13 cellular contexts compared by ENCODE assay signal in genomic region chr11:68413591-68413999, GRCh38. TPM values are rescaled to one million over a fixed set of nuclear protein-coding genes. Genes with fewer than 3 reads are reported as not detected.
DNase-seq lines count a peak whose midpoint lies in the region; ATAC-seq and TF ChIP-seq lines count a peak whose summit lies in the region.
"Had no signal": no experiment of that assay in that cellular context is flagged by ENCODE, and none has a peak within 500 bp of the region (broad histone marks: within the 10 kb centered on the region; RNA-seq: fewer than 3 reads in every experiment).

No MANE protein-coding gene starts in this region.

- H3K4me2 ChIP-seq in OCI-LY3 (ENCODE audit: low read length), result peak overlapping the region; percentile 52

- H3K27ac ChIP-seq in OCI-LY3 (ENCODE audit: low read length) (peak overlapping the region; percentile 79), body of pancreas (peak overlapping the region in 1 of 4 donors; percentile 28), right lobe of liver (peak overlapping the region in 1 of 3 donors; percentile 70)

- no peaks in the 10 kb centered on the region for H3K27me3 Mint-ChIP-seq in stimulated activated memory B cell treated with anti-CD40 and anti-IgM and Interleukin-4, amounts not matched to agents 10 μg/mL and 1 μg/mL and 100 μg/mL, for 72 hours
- H3K27me3 Mint-ChIP-seq: IgD-negative memory B cell had no signal

- no peak for TF ChIP-seq CTCF in OCI-LY3 (IDR thresholded peaks at IDR 0.05; ENCODE audit: low read depth, low read length)
- TF ChIP-seq CTCF in body of pancreas (IDR thresholded peaks at IDR 0.05), result no peak
- TF ChIP-seq CTCF in right lobe of liver (IDR thresholded peaks at IDR 0.05), result no peak

- H3K9me3 Mint-ChIP-seq in stimulated activated memory B cell treated with anti-CD40 and anti-IgM and Interleukin-4, amounts not matched to agents 10 μg/mL and 1 μg/mL and 100 μg/mL, for 72 hours, result no peaks in the 10 kb centered on the region
- H3K9me3 Mint-ChIP-seq: IgD-negative memory B cell had no signal

- DNase-seq in body of pancreas, result no peak
- DNase-seq in right lobe of liver, result peak in 2 of 3 donors; percentile 81 to 82
- no peak for DNase-seq in mesenteric fat pad (ENCODE audit: low spot score)
- DNase-seq in activated gamma-delta T cell (lab: John Stamatoyannopoulos, UW), result no peak
- no peak for DNase-seq in SHP77 treated with DMSO at 0.1 percent for 48 hours (lab: John Stamatoyannopoulos, UW)
- DNase-seq: C1 segment of cervical spinal cord, MV-4-11, NCI-H510A had no signal

- H3K79me2 ChIP-seq in OCI-LY3 (ENCODE audit: low read length), result peaks cover 4% of the 10 kb centered on the region; the same call in 1 of the 2 replicates

- no peak overlapping the region for H2AFZ ChIP-seq in OCI-LY3 (ENCODE audit: low read depth, low read length)

- TF ChIP-seq POLR2A in body of pancreas (IDR thresholded peaks at IDR 0.05), result no peak
- TF ChIP-seq POLR2A in right lobe of liver (IDR thresholded peaks at IDR 0.05), result no peak

- no peak overlapping the region for H3K4me3 Mint-ChIP-seq in stimulated activated memory B cell treated with anti-CD40 and anti-IgM and Interleukin-4, amounts not matched to agents 10 μg/mL and 1 μg/mL and 100 μg/mL, for 72 hours
- H3K4me3 Mint-ChIP-seq: IgD-negative memory B cell had no signal

- H3K4me1 ChIP-seq in OCI-LY3 (ENCODE audit: low read length) (peaks cover 57% of the 10 kb centered on the region), body of pancreas (no peaks in the 10 kb centered on the region), right lobe of liver (peaks cover 0 to 27% (median 4%) of the 10 kb centered on the region in 4 donors)
- H3K4me1 ChIP-seq: HAP-1 had no signal

- no peaks in the 10 kb centered on the region for H3K9me3 ChIP-seq in OCI-LY3 (ENCODE audit: insufficient read depth, low read length)
- no peaks in the 10 kb centered on the region for H3K9me3 ChIP-seq in body of pancreas
- H3K9me3 ChIP-seq in right lobe of liver, result no peaks in the 10 kb centered on the region
- H3K9me3 ChIP-seq: HAP-1 had no signal

- peaks cover 35% of the 10 kb centered on the region for H3K4me1 Mint-ChIP-seq in stimulated activated memory B cell treated with anti-CD40 and anti-IgM and Interleukin-4, amounts not matched to agents 10 μg/mL and 1 μg/mL and 100 μg/mL, for 72 hours

- 91 to 95% methylated on average over 8 to 27 of the region's 27 CpGs for WGBS in body of pancreas, 2 donors
- WGBS in right lobe of liver (ENCODE audit: insufficient coverage, low coverage, low lambda C conversion rate, missing lambda C conversion rate), result 58% methylated on average over 6 of the region's 27 CpGs

- peak overlapping the region; percentile 22; the same call in 1 of the 2 replicates for H3K4me3 ChIP-seq in OCI-LY3 (ENCODE audit: low read length)
- H3K4me3 ChIP-seq in body of pancreas, result no peak overlapping the region
- no peak overlapping the region for H3K4me3 ChIP-seq in right lobe of liver
- H3K4me3 ChIP-seq: HAP-1 had no signal

- intact Hi-C loops in body of pancreas (cut with DNase I) (no loop called here), right lobe of liver (cut with DNase I) (no loop called here)

- peaks cover 18% of the 10 kb centered on the region for H3K36me3 Mint-ChIP-seq in stimulated activated memory B cell treated with anti-CD40 and anti-IgM and Interleukin-4, amounts not matched to agents 10 μg/mL and 1 μg/mL and 100 μg/mL, for 72 hours
- H3K36me3 Mint-ChIP-seq: IgD-negative memory B cell had no signal

- ATAC-seq in body of pancreas, result peak; percentile 34
- ATAC-seq in right lobe of liver, result peak; percentile 37 to 85 (median 68)
- no peak for ATAC-seq in stimulated activated memory B cell treated with anti-CD40 and anti-IgM and Interleukin-4, amounts not matched to agents 10 μg/mL and 1 μg/mL and 100 μg/mL, for 72 hours
- no peak for ATAC-seq in HG02759 (IDR thresholded peaks at IDR 0.05; ENCODE audit: unreplicated experiment)

- H3K36me3 ChIP-seq in OCI-LY3 (replicated peaks; ENCODE audit: low read depth, low read length) (peaks cover 57% of the 10 kb centered on the region), body of pancreas (replicated peaks in 1 of 2; ENCODE audit: insufficient read depth in 1 of 2, low read depth in 2 of 2) (peaks cover 5 to 31% of the 10 kb centered on the region in 2 donors), right lobe of liver (peaks cover 0 to 66% (median 38%) of the 10 kb centered on the region in 4 donors)

- peak overlapping the region; percentile 84 for H3K27ac Mint-ChIP-seq in stimulated activated memory B cell treated with anti-CD40 and anti-IgM and Interleukin-4, amounts not matched to agents 10 μg/mL and 1 μg/mL and 100 μg/mL, for 72 hours

- H4K20me1 ChIP-seq in OCI-LY3 (ENCODE audit: insufficient read depth, low read length), result peaks cover 2% of the 10 kb centered on the region; the same call in 1 of the 2 replicates

- H3K27me3 ChIP-seq in OCI-LY3 (ENCODE audit: low read depth, low read length) (no peaks in the 10 kb centered on the region), body of pancreas (no peaks in the 10 kb centered on the region), right lobe of liver (no peaks in the 10 kb centered on the region)

- H3K9ac ChIP-seq in OCI-LY3 (ENCODE audit: low read length), result peak overlapping the region; percentile 4; the same call in 1 of the 2 replicates

RNA-seq across cellular contexts. Expression of gene PPP6R3, which starts 47.0 kb away (rescaled TPM):
- total RNA-seq in body of pancreas, result 10 to 100 TPM; 92.9 to 94.9 TPM
- total RNA-seq in right lobe of liver, result 10 to 100 TPM; 35.8 to 48.3 (median 39.2) TPM
- 81.3 TPM for total RNA-seq in mesenteric fat pad

Comparison
In these comparisons a context has a peak if more than half of its experiments do, and no peak if none do; other contexts are left out.
1. ATAC-seq: peak in body of pancreas (single experiment) and right lobe of liver (4 of 4); none in stimulated activated memory B cell treated with anti-CD40 and anti-IgM and Interleukin-4, amounts not matched to agents 10 μg/mL and 1 μg/mL and 100 μg/mL, for 72 hours (single experiment) and HG02759 (single experiment).
2. DNase-seq: peak in right lobe of liver (2 of 3); none in body of pancreas (0 of 4), mesenteric fat pad (single experiment), activated gamma-delta T cell (single experiment) and SHP77 treated with DMSO at 0.1 percent for 48 hours (single experiment).